ENCODE assay signal across 13 cellular contexts in genomic region chr12:132618683-132619043, GRCh38. TPM values are rescaled to one million over a fixed set of nuclear protein-coding genes. Genes with fewer than 3 reads are reported as not detected.
DNase-seq lines count a peak whose midpoint lies in the region; ATAC-seq and TF ChIP-seq lines count a peak whose summit lies in the region.
"Had no signal": no experiment of that assay in that cellular context is flagged by ENCODE, and none has a peak within 500 bp of the region (broad histone marks: within the 10 kb centered on the region; RNA-seq: fewer than 3 reads in every experiment).

P2RX2 (plus strand) TSS chr12:132618776; CDS start chr12:132618817, 41 bp downstream.

- H3K4me2 ChIP-seq in GM23338, result peak within 1 kb of the TSS; percentile 74

- intact Hi-C loops in colonic mucosa (cut with DNase I), result loop anchor here (10.0 kb wide), 1 partner anchor 464 kb away; no protein-coding TSS in a partner anchor

- H3K79me2 ChIP-seq in GM23338 (replicated peaks; ENCODE audit: insufficient read depth), result no peaks in the 10 kb centered on the region

- peak within 1 kb of the TSS; percentile 71 for H3K4me3 Mint-ChIP-seq in GM23338
- H3K4me3 Mint-ChIP-seq in nephron, result peak within 1 kb of the TSS; percentile 63 to 80 (median 72)

- H3K4me3 ChIP-seq in BE2C (ENCODE audit: low read depth, low read length) (no peak within 1 kb of the TSS), GM23338 (peak within 1 kb of the TSS; percentile 57), coronary artery (peak within 1 kb of the TSS; percentile 42), brain microvascular endothelial cell (ENCODE audit: low read depth, low read length) (no peak within 1 kb of the TSS), colonic mucosa (no peak within 1 kb of the TSS)

- H3K27me3 ChIP-seq in BE2C (peaks cover 57% of the 10 kb centered on the region), GM23338 (ENCODE audit: insufficient read depth) (peaks cover 62% of the 10 kb centered on the region), brain microvascular endothelial cell (replicated peaks) (peaks cover 42% of the 10 kb centered on the region), colonic mucosa (peaks cover 36% of the 10 kb centered on the region)

- 0 out of 2 replicates have a peak, but pooled peaks cover 3% of the 10 kb centered on the region for H3F3A ChIP-seq in GM23338 (replicated peaks; ENCODE audit: low read depth)

- H2AFZ ChIP-seq in GM23338, result no peak within 1 kb of the TSS

- no peaks in the 10 kb centered on the region for H3K9me2 ChIP-seq in GM23338 (ENCODE audit: insufficient read depth)

- H3K9me3 Mint-ChIP-seq in GM23338, result peaks cover 30% of the 10 kb centered on the region
- peaks cover 8% of the 10 kb centered on the region for H3K9me3 Mint-ChIP-seq in nephron

- H3K9ac ChIP-seq in colonic mucosa (ENCODE audit: low read depth in 2 of 2, low read length in 2 of 2), result no peak within 1 kb of the TSS

- DNase-seq in BE2C, result peak; percentile 16
- peak; percentile 58 for DNase-seq in GM23338 (ENCODE audit: low spot score)
- DNase-seq in coronary artery (ENCODE audit: low spot score), result peak; percentile 49
- no peak for DNase-seq in brain microvascular endothelial cell
- no peak for DNase-seq in colonic mucosa
- DNase-seq in NCI-H187 treated with DMSO at 0.1 percent for 48 hours (lab: John Stamatoyannopoulos, UW), result no peak
- DNase-seq: activated CD4-positive, alpha-beta T cell treated with anti-CD3 and anti-CD28 coated beads, Interleukin-2, amount 50 U/mL, for 48 hours; DND-41; Kasumi-1; SIG-M5 had no signal

- H3K4me1 Mint-ChIP-seq in GM23338 (peaks cover 14% of the 10 kb centered on the region), nephron (peaks cover 29% of the 10 kb centered on the region)

- H3K27ac Mint-ChIP-seq in GM23338 (no peak within 1 kb of the TSS), nephron (peak within 1 kb of the TSS in 1 of 3 experiments; percentile 60)

- 0 out of 2 replicates have a peak, but pooled peaks cover 6% of the 10 kb centered on the region for H4K20me1 ChIP-seq in GM23338 (replicated peaks; ENCODE audit: insufficient read depth)

- H3K27ac ChIP-seq in GM23338 (ENCODE audit: low read depth) (no peak within 1 kb of the TSS), coronary artery (no peak within 1 kb of the TSS), brain microvascular endothelial cell (no peak within 1 kb of the TSS), colonic mucosa (no peak within 1 kb of the TSS)
- H3K27ac ChIP-seq: neutrophil had no signal

- H3K4me1 ChIP-seq in BE2C (peaks cover 14% of the 10 kb centered on the region), GM23338 (ENCODE audit: insufficient read depth) (peaks cover 6% of the 10 kb centered on the region; the same call in 1 of the 2 replicates), colonic mucosa (no peaks in the 10 kb centered on the region)

- ATAC-seq in GM23338, result peak; percentile 2; the same call in 2 of the 3 replicates

- TF ChIP-seq CTCF in BE2C (IDR thresholded peaks at IDR 0.05; ENCODE audit: low read depth, low read length) (no peak), GM23338 (conservative IDR thresholded peaks at IDR 0.05; ENCODE audit: low read depth in 2 of 2) (no peak), coronary artery (IDR thresholded peaks at IDR 0.05) (no peak), nephron (IDR thresholded peaks at IDR 0.05; ENCODE audit: unreplicated experiment in 3 of 3) (no peak), brain microvascular endothelial cell (IDR thresholded peaks at IDR 0.05; ENCODE audit: low read depth, low read length, missing control alignments) (no peak), colonic mucosa (IDR thresholded peaks at IDR 0.05) (no peak)

- peaks cover 58% of the 10 kb centered on the region for H3K27me3 Mint-ChIP-seq in GM23338 (ENCODE audit: insufficient read depth, low read depth, poor library complexity)
- peaks cover 54% of the 10 kb centered on the region for H3K27me3 Mint-ChIP-seq in nephron (ENCODE audit: low read depth)

- H3K36me3 Mint-ChIP-seq in GM23338 (ENCODE audit: low read depth) (peaks cover 14% of the 10 kb centered on the region), nephron (ENCODE audit: low read depth) (peaks cover 15% of the 10 kb centered on the region)

- in situ Hi-C loops in brain microvascular endothelial cell (cut with HindIII; ENCODE audit: low pct_ligation_motif_present, low sequenced_read_pairs), result no loop called here

- peaks cover 13% of the 10 kb centered on the region for H3K36me3 ChIP-seq in BE2C
- no peaks in the 10 kb centered on the region for H3K36me3 ChIP-seq in GM23338 (ENCODE audit: insufficient read depth)
- no peaks in the 10 kb centered on the region for H3K36me3 ChIP-seq in brain microvascular endothelial cell (replicated peaks)
- no peaks in the 10 kb centered on the region for H3K36me3 ChIP-seq in colonic mucosa

- peaks cover 7% of the 10 kb centered on the region for H3K9me3 ChIP-seq in BE2C
- no peaks in the 10 kb centered on the region for H3K9me3 ChIP-seq in colonic mucosa

TF ChIP-seq in GM23338, 12 proteins besides CTCF, POLR2A, EP300 and RAD21 (continues in another document):
- TF ChIP-seq JUNB (IDR thresholded peaks at IDR 0.05; ENCODE audit: unreplicated experiment) (no peak), STAT1 (IDR thresholded peaks at IDR 0.05; ENCODE audit: unreplicated experiment) (no peak), POLR2AphosphoS5 (IDR thresholded peaks at IDR 0.05; ENCODE audit: low read depth) (no peak), ETS1 (IDR thresholded peaks at IDR 0.05) (no peak), EZH2phosphoT487 (IDR thresholded peaks at IDR 0.05; ENCODE audit: unreplicated experiment) (no peak), ZNF114 (CRISPR knock-in tag; IDR thresholded peaks at IDR 0.05) (no peak), ZNF331 (CRISPR knock-in tag; IDR thresholded peaks at IDR 0.05; ENCODE audit: low read depth) (no peak), NANOG (IDR thresholded peaks at IDR 0.05; ENCODE audit: borderline replicate concordance) (no peak)

RNA-seq across cellular contexts. Expression of gene P2RX2, which starts in this region (rescaled TPM):
- 0.32 TPM for polyA plus RNA-seq in BE2C (2012; ENCODE audit: insufficient read depth, insufficient read length, low read depth)
- 1.7 and 3.0 TPM in 2 replicates for total RNA-seq in GM23338 (2014; rRNA removed; shearing (Covaris generic))
- 1.1 and 2.3 TPM in 2 replicates for polyA plus RNA-seq in GM23338 (2016; fragmentation: Nextera tagmentation; extraction: Ambion mirVana)
- total RNA-seq in colonic mucosa, result under 1 TPM in 1 of 2 donors, not detected in 1; 0.24 TPM
- total RNA-seq: NCI-H460 had no signal

Comparison
In these comparisons a context has a peak if more than half of its experiments do, and no peak if none do; other contexts are left out.
1. DNase-seq: peak in BE2C (single experiment), GM23338 (single experiment) and coronary artery (single experiment); none in brain microvascular endothelial cell (single experiment), colonic mucosa (single experiment) and NCI-H187 treated with DMSO at 0.1 percent for 48 hours (single experiment).
2. H3K4me3 ChIP-seq: peak in GM23338 (single experiment) and coronary artery (single experiment); none in BE2C (single experiment), brain microvascular endothelial cell (single experiment) and colonic mucosa (single experiment).